ENCODE assay signal across 12 cellular contexts in the genomic region with DNA sequence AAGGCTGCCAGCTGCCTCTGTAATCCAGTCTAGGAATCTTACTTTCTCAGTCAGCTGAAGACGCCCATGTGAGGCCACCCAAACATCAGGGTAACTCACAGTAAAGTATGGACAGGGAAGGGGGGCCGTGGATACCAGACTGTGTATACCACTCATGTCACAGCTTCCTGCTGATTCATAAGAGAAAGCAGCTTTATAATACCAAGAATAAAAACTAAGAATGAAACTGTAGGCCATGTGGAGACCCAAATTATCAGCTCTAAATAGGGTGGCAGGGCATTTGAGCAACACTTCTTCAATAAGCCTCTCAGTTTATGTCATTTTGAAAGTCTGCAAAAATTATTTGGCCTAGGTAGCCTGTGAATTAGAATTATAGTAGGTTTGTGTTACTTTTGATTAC.
DNase-seq lines count a peak whose midpoint lies in the region; ATAC-seq and TF ChIP-seq lines count a peak whose summit lies in the region.
"Had no signal": no experiment of that assay in that cellular context is flagged by ENCODE, and none has a peak within 500 bp of the region (broad histone marks: within the 10 kb centered on the region; RNA-seq: fewer than 3 reads in every experiment).

No MANE protein-coding gene starts in this region.

- TF ChIP-seq CTCF in natural killer cell (IDR thresholded peaks at IDR 0.05) (no peak), tibial artery (IDR thresholded peaks at IDR 0.05) (no peak)

- H3K27ac ChIP-seq in tibial artery = no peak overlapping the region
- H3K27ac ChIP-seq: left ventricle myocardium inferior, right lobe of liver had no signal

- H3K27ac Mint-ChIP-seq in natural killer cell treated with Interleukin-12 subunit alpha and Interleukin-12 subunit beta and Interleukin-15 and Interleukin-18, amount 100 ng/mL, for 72 hours = peak overlapping the region; percentile 39 to 45
- H3K27ac Mint-ChIP-seq in natural killer cell = no peak overlapping the region

- no peaks in the 10 kb centered on the region for H3K9me3 Mint-ChIP-seq in natural killer cell treated with Interleukin-12 subunit alpha and Interleukin-12 subunit beta and Interleukin-15 and Interleukin-18, amount 100 ng/mL, for 72 hours
- no peaks in the 10 kb centered on the region for H3K9me3 Mint-ChIP-seq in natural killer cell

- intact Hi-C loops in natural killer cell (cut with micrococcal nuclease) = no loop called here
- intact Hi-C loops in tibial artery (cut with DNase I; ENCODE audit: low total_unique reads) = no loop called here

- H3K36me3 Mint-ChIP-seq in natural killer cell treated with Interleukin-12 subunit alpha and Interleukin-12 subunit beta and Interleukin-15 and Interleukin-18, amount 100 ng/mL, for 72 hours = peaks cover 5% of the 10 kb centered on the region
- H3K36me3 Mint-ChIP-seq in natural killer cell = no peaks in the 10 kb centered on the region

- peak; percentile 93 to 97 for ATAC-seq in natural killer cell treated with Interleukin-12 subunit alpha and Interleukin-12 subunit beta and Interleukin-15 and Interleukin-18, amount 100 ng/mL, for 72 hours
- no peak for ATAC-seq in natural killer cell
- peak; percentile 84 for ATAC-seq in GM21737 (IDR thresholded peaks at IDR 0.05; ENCODE audit: unreplicated experiment)
- peak; percentile 99 for ATAC-seq in HG03378 (IDR thresholded peaks at IDR 0.05; ENCODE audit: unreplicated experiment)
- ATAC-seq in stimulated activated naive CD8-positive, alpha-beta T cell treated with anti-CD3 and anti-CD28 coated beads, Interleukin-15, Interleukin-2, amounts not matched to agents 100 U/mL and 50 U/mL, for 24 hours = peak; percentile 91
- ATAC-seq: K562, right lobe of liver had no signal

- peaks cover 36 to 70% (median 57%) of the 10 kb centered on the region in 3 donors for H3K36me3 ChIP-seq in tibial artery

- no peaks in the 10 kb centered on the region for H3K9me3 ChIP-seq in tibial artery
- H3K9me3 ChIP-seq: left ventricle myocardium inferior, right lobe of liver had no signal

- no peak overlapping the region for H3K4me3 ChIP-seq in tibial artery
- H3K4me3 ChIP-seq: K562, left ventricle myocardium inferior, right lobe of liver had no signal

- no peaks in the 10 kb centered on the region for H3K27me3 Mint-ChIP-seq in natural killer cell treated with Interleukin-12 subunit alpha and Interleukin-12 subunit beta and Interleukin-15 and Interleukin-18, amount 100 ng/mL, for 72 hours
- H3K27me3 Mint-ChIP-seq in natural killer cell (ENCODE audit: low read depth in 2 of 2) = no peaks in the 10 kb centered on the region

- DNase-seq in natural killer cell treated with Interleukin-12 subunit alpha and Interleukin-12 subunit beta and Interleukin-15 and Interleukin-18, amount 100 ng/mL, for 72 hours (ENCODE audit: low spot score) = peak; percentile 61
- DNase-seq in natural killer cell (no peak), retina (no peak), tibial artery (no peak), NCI-H748 treated with DMSO at 0.1 percent for 48 hours (lab: John Stamatoyannopoulos, UW) (no peak)
- peak; percentile 25 for DNase-seq in stimulated activated naive CD8-positive, alpha-beta T cell treated with anti-CD3 and anti-CD28 coated beads, Interleukin-15, Interleukin-2, amounts not matched to agents 100 U/mL and 50 U/mL, for 24 hours
- DNase-seq: left ventricle myocardium inferior; right lobe of liver; stimulated activated naive CD4-positive, alpha-beta T cell treated with Interleukin-2 at 50 U/mL for 16 hours had no signal

- H3K27me3 ChIP-seq in tibial artery = no peaks in the 10 kb centered on the region
- H3K27me3 ChIP-seq: right lobe of liver had no signal

- no peaks in the 10 kb centered on the region for H3K4me1 ChIP-seq in tibial artery
- H3K4me1 ChIP-seq: left ventricle myocardium inferior, right lobe of liver had no signal

- H3K4me1 Mint-ChIP-seq in natural killer cell treated with Interleukin-12 subunit alpha and Interleukin-12 subunit beta and Interleukin-15 and Interleukin-18, amount 100 ng/mL, for 72 hours (ENCODE audit: low read depth in 2 of 2) = peaks cover 13 to 18% of the 10 kb centered on the region in 2 donors
- no peaks in the 10 kb centered on the region for H3K4me1 Mint-ChIP-seq in natural killer cell

- peak overlapping the region; percentile 14 for H3K4me3 Mint-ChIP-seq in natural killer cell treated with Interleukin-12 subunit alpha and Interleukin-12 subunit beta and Interleukin-15 and Interleukin-18, amount 100 ng/mL, for 72 hours
- H3K4me3 Mint-ChIP-seq in natural killer cell = no peak overlapping the region

Comparison
In these comparisons a context has a peak if more than half of its experiments do, and no peak if none do; other contexts are left out.
1. ATAC-seq: peak in natural killer cell treated with Interleukin-12 subunit alpha and Interleukin-12 subunit beta and Interleukin-15 and Interleukin-18, amount 100 ng/mL, for 72 hours (2 of 2), GM21737 (single experiment), HG03378 (single experiment) and stimulated activated naive CD8-positive, alpha-beta T cell treated with anti-CD3 and anti-CD28 coated beads, Interleukin-15, Interleukin-2, amounts not matched to agents 100 U/mL and 50 U/mL, for 24 hours (single experiment); none in natural killer cell (0 of 3).
2. DNase-seq: peak in natural killer cell treated with Interleukin-12 subunit alpha and Interleukin-12 subunit beta and Interleukin-15 and Interleukin-18, amount 100 ng/mL, for 72 hours (single experiment) and stimulated activated naive CD8-positive, alpha-beta T cell treated with anti-CD3 and anti-CD28 coated beads, Interleukin-15, Interleukin-2, amounts not matched to agents 100 U/mL and 50 U/mL, for 24 hours (single experiment); none in natural killer cell (single experiment), retina (single experiment), tibial artery (0 of 2) and NCI-H748 treated with DMSO at 0.1 percent for 48 hours (single experiment).
3. H3K27ac Mint-ChIP-seq: peak in natural killer cell treated with Interleukin-12 subunit alpha and Interleukin-12 subunit beta and Interleukin-15 and Interleukin-18, amount 100 ng/mL, for 72 hours (2 of 2); none in natural killer cell (0 of 2).